Comparison of ENCODE assay signal across 22 cellular contexts in the genomic region with DNA sequence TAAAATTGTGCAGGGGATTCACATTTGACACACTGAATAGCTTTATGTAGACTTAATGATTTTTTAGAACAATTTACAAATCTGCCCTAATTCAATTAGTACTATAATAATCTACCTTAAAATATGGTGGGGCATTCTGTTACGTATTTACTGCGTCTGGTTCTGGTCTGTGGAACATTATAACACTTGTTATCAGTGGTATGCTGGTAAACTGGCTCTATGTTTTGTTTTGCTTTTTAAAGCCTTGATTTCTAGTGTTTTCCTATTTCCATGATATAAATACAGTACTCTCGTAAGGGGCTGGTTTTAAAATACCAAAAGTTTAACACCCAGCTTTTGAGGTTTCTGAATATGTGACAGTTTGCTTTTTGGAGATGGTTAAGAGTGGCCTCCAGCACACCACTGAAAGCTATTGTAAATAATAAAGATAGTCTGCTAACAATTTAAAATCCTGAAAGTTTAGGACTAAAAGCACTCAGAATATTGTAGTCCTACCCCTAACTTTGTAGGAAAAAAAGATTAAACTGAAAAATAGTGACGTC.
DNase-seq lines count a peak whose midpoint lies in the region; ATAC-seq lines count a peak whose summit lies in the region.
"Had no signal": no experiment of that assay in that cellular context is flagged by ENCODE, and none has a peak within 500 bp of the region (broad histone marks: within the 10 kb centered on the region; RNA-seq: fewer than 3 reads in every experiment).

No MANE protein-coding gene starts in this region.

- DNase-seq in immature natural killer cell (peak; percentile 36 to 55 (median 45)), NCI-H345 (lab: John Stamatoyannopoulos, UW) (no peak), NCI-H1092 treated with DMSO at 0.1 percent for 48 hours (lab: John Stamatoyannopoulos, UW) (no peak)
- no peak for DNase-seq in natural killer cell treated with Interleukin-12 subunit alpha and Interleukin-12 subunit beta and Interleukin-15 and Interleukin-18, amount 100 ng/mL, for 72 hours (ENCODE audit: low spot score)
- DNase-seq: 8988T; ACHN; BE2C; C1 segment of cervical spinal cord; CD4-positive, alpha-beta memory T cell; CD4-positive, CD25-positive, alpha-beta regulatory T cell; CD8-positive, alpha-beta memory T cell; COR-L47; DMS 273 treated with DMSO at 0.1 percent for 48 hours; DMS153; DMS53; DMS79; DND-41; EL; GDM1 had no signal

- H3K27me3 Mint-ChIP-seq in immature natural killer cell (ENCODE audit: low read depth in 3 of 3) = peaks cover 0 to 2% (median 1%) of the 10 kb centered on the region in 3 donors
- H3K27me3 Mint-ChIP-seq in natural killer cell treated with Interleukin-12 subunit alpha and Interleukin-12 subunit beta and Interleukin-15 and Interleukin-18, amount 100 ng/mL, for 72 hours = no peaks in the 10 kb centered on the region
- H3K27me3 Mint-ChIP-seq: CD4-positive, alpha-beta memory T cell; CD4-positive, CD25-positive, alpha-beta regulatory T cell; CD8-positive, alpha-beta memory T cell had no signal

- no peak for ATAC-seq in natural killer cell treated with Interleukin-12 subunit alpha and Interleukin-12 subunit beta and Interleukin-15 and Interleukin-18, amount 100 ng/mL, for 72 hours
- ATAC-seq in HG03280 (IDR thresholded peaks at IDR 0.05; ENCODE audit: unreplicated experiment) = no peak
- ATAC-seq: GM12878 had no signal

- H3K36me3 Mint-ChIP-seq in immature natural killer cell = peaks cover 0 to 9% (median 4%) of the 10 kb centered on the region in 3 donors
- no peaks in the 10 kb centered on the region for H3K36me3 Mint-ChIP-seq in natural killer cell treated with Interleukin-12 subunit alpha and Interleukin-12 subunit beta and Interleukin-15 and Interleukin-18, amount 100 ng/mL, for 72 hours

- peak overlapping the region; percentile 15 to 82 (median 76) for H3K27ac Mint-ChIP-seq in immature natural killer cell
- peak overlapping the region in 1 of 2 donors; percentile 10 for H3K27ac Mint-ChIP-seq in natural killer cell treated with Interleukin-12 subunit alpha and Interleukin-12 subunit beta and Interleukin-15 and Interleukin-18, amount 100 ng/mL, for 72 hours
- H3K27ac Mint-ChIP-seq: CD8-positive, alpha-beta memory T cell had no signal

- H3K4me1 Mint-ChIP-seq in immature natural killer cell = peaks cover 22 to 23% of the 10 kb centered on the region in 2 donors
- H3K4me1 Mint-ChIP-seq in natural killer cell treated with Interleukin-12 subunit alpha and Interleukin-12 subunit beta and Interleukin-15 and Interleukin-18, amount 100 ng/mL, for 72 hours (ENCODE audit: low read depth in 2 of 2) = peaks cover 21 to 33% of the 10 kb centered on the region in 2 donors

- H3K4me3 Mint-ChIP-seq in immature natural killer cell = peak overlapping the region; percentile 3 to 53 (median 40)
- peak overlapping the region; percentile 27 for H3K4me3 Mint-ChIP-seq in natural killer cell treated with Interleukin-12 subunit alpha and Interleukin-12 subunit beta and Interleukin-15 and Interleukin-18, amount 100 ng/mL, for 72 hours
- H3K4me3 Mint-ChIP-seq: CD14-positive monocyte; CD4-positive, alpha-beta memory T cell; CD4-positive, CD25-positive, alpha-beta regulatory T cell; CD8-positive, alpha-beta memory T cell had no signal

- no peaks in the 10 kb centered on the region for H3K9me3 Mint-ChIP-seq in immature natural killer cell
- H3K9me3 Mint-ChIP-seq in natural killer cell treated with Interleukin-12 subunit alpha and Interleukin-12 subunit beta and Interleukin-15 and Interleukin-18, amount 100 ng/mL, for 72 hours = no peaks in the 10 kb centered on the region
- H3K9me3 Mint-ChIP-seq: CD4-positive, alpha-beta memory T cell; CD8-positive, alpha-beta memory T cell had no signal

Comparison
In these comparisons a context has a peak if more than half of its experiments do, and no peak if none do; other contexts are left out.
1. DNase-seq: peak in immature natural killer cell (3 of 3); none in natural killer cell treated with Interleukin-12 subunit alpha and Interleukin-12 subunit beta and Interleukin-15 and Interleukin-18, amount 100 ng/mL, for 72 hours (single experiment), NCI-H345 (single experiment) and NCI-H1092 treated with DMSO at 0.1 percent for 48 hours (single experiment).